20 cellular contexts compared by ENCODE assay signal in genomic region chr2:2260691-2261268, GRCh38.
"Had no signal": no experiment of that assay in that cellular context is flagged by ENCODE, and none has a peak within 500 bp of the region (broad histone marks: within the 10 kb centered on the region; RNA-seq: fewer than 3 reads in every experiment).

No MANE protein-coding gene starts in this region.

- H3K9me3 Mint-ChIP-seq: activated B cell treated with CpG ODN at 0.5 μM for 24 hours; activated CD4-positive, alpha-beta T cell treated with anti-CD3 and anti-CD28 coated beads, Interleukin-2, amount 10 ng/mL, durations not matched to agents 24 days and 14 days; activated naive CD4-positive, alpha-beta T cell treated with anti-CD3 and anti-CD28 coated beads, Interleukin-2, amount 50 U/mL, for 72 hours; activated T-cell treated with anti-CD3 and anti-CD28 coated beads, Interleukin-2, amount 50 U/mL, for 72 hours had no signal

- H3K4me3 ChIP-seq: body of pancreas, ovary, sigmoid colon, stomach, testis had no signal

- H3K27ac ChIP-seq: body of pancreas, ovary, sigmoid colon, stomach, testis had no signal

- H3K27me3 Mint-ChIP-seq: activated B cell treated with CpG ODN at 0.5 μM for 24 hours; activated CD4-positive, alpha-beta T cell treated with anti-CD3 and anti-CD28 coated beads, Interleukin-2, amount 10 ng/mL, durations not matched to agents 24 days and 14 days; naive B cell had no signal

- H3K36me3 Mint-ChIP-seq: activated naive CD4-positive, alpha-beta T cell treated with anti-CD3 and anti-CD28 coated beads, Interleukin-2, amount 50 U/mL, for 72 hours; immature natural killer cell; naive B cell had no signal

- H3K4me1 ChIP-seq: body of pancreas, stomach, testis had no signal

- H3K27me3 ChIP-seq: body of pancreas, ovary, sigmoid colon, stomach, testis had no signal

- H3K9me3 ChIP-seq: body of pancreas, ovary, testis had no signal

- H3K4me1 Mint-ChIP-seq: activated B cell treated with CpG ODN at 0.5 μM for 24 hours; activated CD4-positive, alpha-beta T cell treated with anti-CD3 and anti-CD28 coated beads, Interleukin-2, amount 10 ng/mL, durations not matched to agents 24 days and 14 days; immature natural killer cell; naive B cell had no signal

- DNase-seq: activated B cell treated with CpG ODN at 0.5 μM for 24 hours; activated CD4-positive, alpha-beta T cell treated with anti-CD3 and anti-CD28 coated beads, Interleukin-2, amount 10 ng/mL, durations not matched to agents 24 days and 14 days; activated CD8-positive, alpha-beta memory T cell treated with anti-CD3 and anti-CD28 coated beads, Interleukin-2, amount 50 U/mL, for 48 hours; activated gamma-delta T cell; activated T-cell treated with anti-CD3 and anti-CD28 coated beads, Interleukin-2, amount 50 U/mL, for 72 hours; body of pancreas; cortex of kidney; effector CD4-positive, alpha-beta T cell; foreskin melanocyte; head of caudate nucleus; immature natural killer cell; left cardiac atrium; naive B cell; ovary; sigmoid colon; stimulated activated CD4-positive, alpha-beta T cell treated with anti-CD3 and anti-CD28 coated beads, Interleukin-1b, Interleukin-23, amount 100 ng/mL, for 48 hours; stomach; testis had no signal

- H3K36me3 ChIP-seq: ovary, sigmoid colon, stomach had no signal

- H3K27ac Mint-ChIP-seq: activated B cell treated with CpG ODN at 0.5 μM for 24 hours; activated CD4-positive, alpha-beta T cell treated with anti-CD3 and anti-CD28 coated beads, Interleukin-2, amount 10 ng/mL, durations not matched to agents 24 days and 14 days; activated naive CD4-positive, alpha-beta T cell treated with anti-CD3 and anti-CD28 coated beads, Interleukin-2, amount 50 U/mL, for 72 hours; activated T-cell treated with anti-CD3 and anti-CD28 coated beads, Interleukin-2, amount 50 U/mL, for 72 hours; immature natural killer cell had no signal

- FAIRE-seq: urothelium cell line had no signal

- H3K4me3 Mint-ChIP-seq: activated B cell treated with CpG ODN at 0.5 μM for 24 hours; activated CD4-positive, alpha-beta T cell treated with anti-CD3 and anti-CD28 coated beads, Interleukin-2, amount 10 ng/mL, durations not matched to agents 24 days and 14 days; activated T-cell treated with anti-CD3 and anti-CD28 coated beads, Interleukin-2, amount 50 U/mL, for 72 hours; immature natural killer cell; naive B cell had no signal
